ENCODE assay signal across 2 cellular contexts in genomic region chr13:102846261-102847015, GRCh38.
TF ChIP-seq lines count a peak whose summit lies in the region.

No MANE protein-coding gene starts in this region.

TF ChIP-seq in GM23338, 12 proteins besides CTCF, POLR2A, EP300 and RAD21:
- TF ChIP-seq ZNF331 (CRISPR knock-in tag; IDR thresholded peaks at IDR 0.05; ENCODE audit: low read depth) (no peak), ZNF462 (CRISPR knock-in tag; IDR thresholded peaks at IDR 0.05) (no peak), NANOG (IDR thresholded peaks at IDR 0.05; ENCODE audit: borderline replicate concordance) (no peak), STAT1 (IDR thresholded peaks at IDR 0.05; ENCODE audit: unreplicated experiment) (no peak), POLR2AphosphoS5 (IDR thresholded peaks at IDR 0.05; ENCODE audit: low read depth) (no peak), ZNF114 (CRISPR knock-in tag; IDR thresholded peaks at IDR 0.05) (no peak)
- TF ChIP-seq, protein P1, sequence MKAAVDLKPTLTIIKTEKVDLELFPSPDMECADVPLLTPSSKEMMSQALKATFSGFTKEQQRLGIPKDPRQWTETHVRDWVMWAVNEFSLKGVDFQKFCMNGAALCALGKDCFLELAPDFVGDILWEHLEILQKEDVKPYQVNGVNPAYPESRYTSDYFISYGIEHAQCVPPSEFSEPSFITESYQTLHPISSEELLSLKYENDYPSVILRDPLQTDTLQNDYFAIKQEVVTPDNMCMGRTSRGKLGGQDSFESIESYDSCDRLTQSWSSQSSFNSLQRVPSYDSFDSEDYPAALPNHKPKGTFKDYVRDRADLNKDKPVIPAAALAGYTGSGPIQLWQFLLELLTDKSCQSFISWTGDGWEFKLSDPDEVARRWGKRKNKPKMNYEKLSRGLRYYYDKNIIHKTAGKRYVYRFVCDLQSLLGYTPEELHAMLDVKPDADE (IDR thresholded peaks at IDR 0.05), result no peak
- TF ChIP-seq, protein P2, sequence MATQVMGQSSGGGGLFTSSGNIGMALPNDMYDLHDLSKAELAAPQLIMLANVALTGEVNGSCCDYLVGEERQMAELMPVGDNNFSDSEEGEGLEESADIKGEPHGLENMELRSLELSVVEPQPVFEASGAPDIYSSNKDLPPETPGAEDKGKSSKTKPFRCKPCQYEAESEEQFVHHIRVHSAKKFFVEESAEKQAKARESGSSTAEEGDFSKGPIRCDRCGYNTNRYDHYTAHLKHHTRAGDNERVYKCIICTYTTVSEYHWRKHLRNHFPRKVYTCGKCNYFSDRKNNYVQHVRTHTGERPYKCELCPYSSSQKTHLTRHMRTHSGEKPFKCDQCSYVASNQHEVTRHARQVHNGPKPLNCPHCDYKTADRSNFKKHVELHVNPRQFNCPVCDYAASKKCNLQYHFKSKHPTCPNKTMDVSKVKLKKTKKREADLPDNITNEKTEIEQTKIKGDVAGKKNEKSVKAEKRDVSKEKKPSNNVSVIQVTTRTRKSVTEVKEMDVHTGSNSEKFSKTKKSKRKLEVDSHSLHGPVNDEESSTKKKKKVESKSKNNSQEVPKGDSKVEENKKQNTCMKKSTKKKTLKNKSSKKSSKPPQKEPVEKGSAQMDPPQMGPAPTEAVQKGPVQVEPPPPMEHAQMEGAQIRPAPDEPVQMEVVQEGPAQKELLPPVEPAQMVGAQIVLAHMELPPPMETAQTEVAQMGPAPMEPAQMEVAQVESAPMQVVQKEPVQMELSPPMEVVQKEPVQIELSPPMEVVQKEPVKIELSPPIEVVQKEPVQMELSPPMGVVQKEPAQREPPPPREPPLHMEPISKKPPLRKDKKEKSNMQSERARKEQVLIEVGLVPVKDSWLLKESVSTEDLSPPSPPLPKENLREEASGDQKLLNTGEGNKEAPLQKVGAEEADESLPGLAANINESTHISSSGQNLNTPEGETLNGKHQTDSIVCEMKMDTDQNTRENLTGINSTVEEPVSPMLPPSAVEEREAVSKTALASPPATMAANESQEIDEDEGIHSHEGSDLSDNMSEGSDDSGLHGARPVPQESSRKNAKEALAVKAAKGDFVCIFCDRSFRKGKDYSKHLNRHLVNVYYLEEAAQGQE (IDR thresholded peaks at IDR 0.05; ENCODE audit: unreplicated experiment), result no peak

TF ChIP-seq in K562, 482 proteins besides CTCF, POLR2A, EP300 and RAD21 (continues in another document):
- TF ChIP-seq STAT5B (CRISPR knock-in tag; IDR thresholded peaks at IDR 0.05) (no peak), GATA2 (CRISPR knock-in tag; IDR thresholded peaks at IDR 0.05) (no peak), ZC3H11A (IDR thresholded peaks at IDR 0.05; ENCODE audit: low read depth, low read length) (no peak), ZNF655 (CRISPR knock-in tag; IDR thresholded peaks at IDR 0.05) (no peak), RBM22 (IDR thresholded peaks at IDR 0.05; ENCODE audit: low read depth, low read length, poor library complexity, severe bottlenecking) (peak; percentile 15), MGA (IDR thresholded peaks at IDR 0.05) (no peak), TRIM24 (IDR thresholded peaks at IDR 0.05) (no peak), RBM25 (IDR thresholded peaks at IDR 0.05; ENCODE audit: low read depth, low read length, severe bottlenecking) (no peak), SMARCC2 (IDR thresholded peaks at IDR 0.05; ENCODE audit: low read depth) (no peak), MIER1 (IDR thresholded peaks at IDR 0.05; ENCODE audit: low read depth) (no peak), ZNF23 (CRISPR knock-in tag; IDR thresholded peaks at IDR 0.05) (no peak), ETV6 (IDR thresholded peaks at IDR 0.05; ENCODE audit: borderline replicate concordance in 1 of 2, low read depth in 2 of 2, low read length in 1 of 2) (no peak), ETV6 (CRISPR knock-in tag; IDR thresholded peaks at IDR 0.05; ENCODE audit: borderline replicate concordance) (no peak), HDGF (IDR thresholded peaks at IDR 0.05) (no peak), SOX6 (IDR thresholded peaks at IDR 0.05) (no peak), THAP12 (CRISPR knock-in tag; IDR thresholded peaks at IDR 0.05) (no peak), ZBTB8A (IDR thresholded peaks at IDR 0.05; ENCODE audit: partially characterized antibody) (no peak), GTF2E2 (tag; IDR thresholded peaks at IDR 0.05) (peak; percentile 41; the same call in 1 of the 2 replicates), CEBPG (CRISPR knock-in tag; IDR thresholded peaks at IDR 0.05) (no peak), CEBPG (tag; conservative IDR thresholded peaks at IDR 0.05 in 1 of 2, IDR thresholded peaks at IDR 0.05 in 1 of 2) (peak in 1 of 2 experiments; percentile 64; a peak in 2 of 4 replicates), ZNF217 (CRISPR knock-in tag; IDR thresholded peaks at IDR 0.05) (no peak), RREB1 (CRISPR knock-in tag; IDR thresholded peaks at IDR 0.05) (no peak)
- TF ChIP-seq, protein P3, sequence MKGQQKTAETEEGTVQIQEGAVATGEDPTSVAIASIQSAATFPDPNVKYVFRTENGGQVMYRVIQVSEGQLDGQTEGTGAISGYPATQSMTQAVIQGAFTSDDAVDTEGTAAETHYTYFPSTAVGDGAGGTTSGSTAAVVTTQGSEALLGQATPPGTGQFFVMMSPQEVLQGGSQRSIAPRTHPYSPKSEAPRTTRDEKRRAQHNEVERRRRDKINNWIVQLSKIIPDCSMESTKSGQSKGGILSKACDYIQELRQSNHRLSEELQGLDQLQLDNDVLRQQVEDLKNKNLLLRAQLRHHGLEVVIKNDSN (CRISPR knock-in tag; IDR thresholded peaks at IDR 0.05), result no peak
